ENCODE assay signal across 14 cellular contexts in genomic region chr4:67048530-67048929, GRCh38.
DNase-seq lines count a peak whose midpoint lies in the region; ATAC-seq and TF ChIP-seq lines count a peak whose summit lies in the region.
"Had no signal": no experiment of that assay in that cellular context is flagged by ENCODE, and none has a peak within 500 bp of the region (broad histone marks: within the 10 kb centered on the region; RNA-seq: fewer than 3 reads in every experiment).

No MANE protein-coding gene starts in this region.

- POLR2A ChIA-PET in HEK293T (lab: Yijun Ruan, JAX), result no interaction called here

- CTCF ChIA-PET in HEK293T (lab: Yijun Ruan, JAX), result no interaction called here

- H3K4me3 ChIP-seq in epithelial cell of esophagus (ENCODE audit: low read length), result no peak overlapping the region
- H3K4me3 ChIP-seq: A549 had no signal

- TF ChIP-seq CTCF in epithelial cell of esophagus (IDR thresholded peaks at IDR 0.05; ENCODE audit: insufficient read depth, low read depth, low read length, missing control alignments), result no peak

- ATAC-seq in GM18870 (IDR thresholded peaks at IDR 0.05; ENCODE audit: unreplicated experiment), result peak; percentile 60
- ATAC-seq in HG03520 (IDR thresholded peaks at IDR 0.05; ENCODE audit: unreplicated experiment), result peak; percentile 52
- ATAC-seq: A549 had no signal

- DNase-seq in epithelial cell of esophagus (ENCODE audit: low read depth) (peak; percentile 9), NCI-H1048 (lab: John Stamatoyannopoulos, UW) (no peak), HEK293T (ENCODE audit: extremely low spot score) (no peak)
- no peak for DNase-seq in effector CD4-positive, alpha-beta T cell
- DNase-seq: AML-193; Caco-2; CD4-positive, alpha-beta T cell; DMS153; DMS79; GDM1; H9 had no signal

TF ChIP-seq in HEK293T, 16 proteins besides CTCF, POLR2A, EP300 and RAD21:
- TF ChIP-seq PKNOX1 (IDR thresholded peaks at IDR 0.05) (no peak), ELF4 (IDR thresholded peaks at IDR 0.05) (no peak), L3MBTL2 (conservative IDR thresholded peaks at IDR 0.05) (no peak), FOXM1 (IDR thresholded peaks at IDR 0.05; ENCODE audit: borderline replicate concordance) (no peak), NFRKB (IDR thresholded peaks at IDR 0.05) (no peak), CTBP1 (IDR thresholded peaks at IDR 0.05; ENCODE audit: borderline replicate concordance) (no peak), SP1 (IDR thresholded peaks at IDR 0.05) (no peak), SUZ12 (IDR thresholded peaks at IDR 0.05) (no peak), FOXA1 (IDR thresholded peaks at IDR 0.05) (no peak), LEF1 (IDR thresholded peaks at IDR 0.05; ENCODE audit: borderline replicate concordance) (no peak), ARNT (IDR thresholded peaks at IDR 0.05) (no peak), ZNF384 (IDR thresholded peaks at IDR 0.05) (no peak), TARDBP (IDR thresholded peaks at IDR 0.05) (no peak), FOXK2 (IDR thresholded peaks at IDR 0.05) (no peak), HDGF (IDR thresholded peaks at IDR 0.05; ENCODE audit: borderline replicate concordance) (no peak), BHLHE40 (IDR thresholded peaks at IDR 0.05; ENCODE audit: borderline replicate concordance) (no peak)
